ENCODE assay signal across 1 cellular context in the genomic region with DNA sequence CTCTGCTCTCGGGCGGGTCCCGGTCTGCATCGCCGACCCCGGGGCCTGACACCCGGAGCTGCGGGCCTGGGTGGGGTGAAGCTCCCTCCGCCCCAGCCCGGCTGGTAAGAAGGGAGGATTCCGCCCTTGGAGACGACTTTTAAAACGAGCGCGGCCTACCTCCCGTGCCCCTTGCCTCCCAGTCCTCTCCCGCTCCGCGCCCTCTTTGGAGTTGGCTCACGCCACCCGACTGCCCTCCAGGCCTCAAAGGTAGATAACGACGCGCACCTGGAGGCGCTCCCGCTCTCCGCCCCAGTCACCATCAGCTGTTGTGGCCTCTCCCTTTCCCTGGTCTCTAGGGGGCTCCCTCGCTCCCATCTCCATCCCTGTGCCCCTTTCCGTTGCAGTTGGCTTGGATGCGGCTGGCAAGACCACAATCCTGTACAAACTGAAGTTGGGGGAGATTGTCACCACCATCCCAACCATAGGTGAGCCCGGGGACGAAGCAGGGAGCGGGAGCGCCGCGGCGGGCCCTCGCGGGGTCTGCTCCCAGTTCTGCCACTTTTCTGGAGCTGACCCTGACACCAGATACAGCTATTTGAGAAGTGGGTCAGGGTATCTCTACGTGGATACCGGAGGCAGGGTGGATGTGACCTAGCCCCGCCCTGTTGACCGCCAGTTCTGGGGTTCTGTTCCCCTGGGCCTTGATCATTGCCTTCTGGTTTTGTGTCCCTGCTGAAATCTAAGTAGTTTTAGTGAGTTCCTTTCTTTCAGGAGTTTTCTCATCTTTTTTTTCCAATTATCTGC.
TF ChIP-seq lines count a peak whose summit lies in the region.

No MANE protein-coding gene starts in this region.

TF ChIP-seq in A549, 52 proteins besides CTCF, POLR2A, EP300 and RAD21 (continued from another document):
- TF ChIP-seq BCL3 (IDR thresholded peaks at IDR 0.05) (no peak), ATOH8 (CRISPR knock-in tag; IDR thresholded peaks at IDR 0.05; ENCODE audit: low read depth) (no peak), CBX2 (IDR thresholded peaks at IDR 0.05; ENCODE audit: borderline replicate concordance, low read depth) (no peak), PHF8 (IDR thresholded peaks at IDR 0.05; ENCODE audit: borderline replicate concordance, low read depth) (peak; percentile 54), KDM5A (IDR thresholded peaks at IDR 0.05) (0 out of 2 replicates have a peak, but pooled peaks have one; percentile 18)
- TF ChIP-seq, protein P1, sequence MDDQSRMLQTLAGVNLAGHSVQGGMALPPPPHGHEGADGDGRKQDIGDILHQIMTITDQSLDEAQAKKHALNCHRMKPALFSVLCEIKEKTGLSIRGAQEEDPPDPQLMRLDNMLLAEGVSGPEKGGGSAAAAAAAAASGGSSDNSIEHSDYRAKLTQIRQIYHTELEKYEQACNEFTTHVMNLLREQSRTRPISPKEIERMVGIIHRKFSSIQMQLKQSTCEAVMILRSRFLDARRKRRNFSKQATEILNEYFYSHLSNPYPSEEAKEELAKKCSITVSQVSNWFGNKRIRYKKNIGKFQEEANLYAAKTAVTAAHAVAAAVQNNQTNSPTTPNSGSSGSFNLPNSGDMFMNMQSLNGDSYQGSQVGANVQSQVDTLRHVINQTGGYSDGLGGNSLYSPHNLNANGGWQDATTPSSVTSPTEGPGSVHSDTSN (IDR thresholded peaks at IDR 0.05) = peak; percentile 72
TF ChIP-seq in A549: peak in this region for 6.
